ENCODE assay signal across 8 cellular contexts in genomic region chr12:66066071-66066928, GRCh38.
DNase-seq lines count a peak whose midpoint lies in the region; ATAC-seq and TF ChIP-seq lines count a peak whose summit lies in the region.

No MANE protein-coding gene starts in this region.

- intact Hi-C loops in activated CD4-positive, alpha-beta memory T cell treated with anti-CD3 and anti-CD28 coated beads for 36 hours (cut with micrococcal nuclease), result no loop called here
- intact Hi-C loops in adrenal gland (cut with DNase I), result no loop called here

- no peaks in the 10 kb centered on the region for H3K36me3 Mint-ChIP-seq in activated CD4-positive, alpha-beta memory T cell treated with anti-CD3 and anti-CD28 coated beads for 36 hours

- H2AK5ac ChIP-seq in mesenchymal stem cell (ENCODE audit: low read length, severe bottlenecking), result no peak overlapping the region

- peak overlapping the region; percentile 28 to 54 for H3K18ac ChIP-seq in mesenchymal stem cell (ENCODE audit: low read depth in 1 of 2, low read length in 2 of 2)

- 51% methylated on average over 7 of the region's 7 CpGs for WGBS in mesenchymal stem cell
- 49 to 71% (median 61%) methylated on average over 7 of the region's 7 CpGs for WGBS in adrenal gland, 4 donors

- H3K27me3 Mint-ChIP-seq in activated CD4-positive, alpha-beta memory T cell treated with anti-CD3 and anti-CD28 coated beads for 36 hours, result peaks cover 5% of the 10 kb centered on the region

- H3K23ac ChIP-seq in mesenchymal stem cell (ENCODE audit: low read length in 2 of 2), result no peak overlapping the region

- H3K9me3 Mint-ChIP-seq in activated CD4-positive, alpha-beta memory T cell treated with anti-CD3 and anti-CD28 coated beads for 36 hours, result no peaks in the 10 kb centered on the region

- no peak for TF ChIP-seq CTCF in adrenal gland (IDR thresholded peaks at IDR 0.05)

- no peak for TF ChIP-seq POLR2A in adrenal gland (IDR thresholded peaks at IDR 0.05)

- H3K79me1 ChIP-seq in mesenchymal stem cell (replicated peaks; ENCODE audit: low read length, poor library complexity, severe bottlenecking), result no peaks in the 10 kb centered on the region

- H2BK15ac ChIP-seq in mesenchymal stem cell (ENCODE audit: low read depth, poor library complexity, severe bottlenecking), result no peak overlapping the region

- H3K27ac ChIP-seq in mesenchymal stem cell (ENCODE audit: low read length, poor library complexity, severe bottlenecking), result peak overlapping the region; percentile 41
- H3K27ac ChIP-seq in adrenal gland, result no peak overlapping the region

- peak overlapping the region in 1 of 2 experiments; percentile 17 for H3K4ac ChIP-seq in mesenchymal stem cell (ENCODE audit: low read depth in 1 of 2, low read length in 2 of 2)

- peak overlapping the region; percentile 6 for H3K4me2 ChIP-seq in mesenchymal stem cell (ENCODE audit: low read length, poor library complexity, severe bottlenecking)

- peaks cover 12% of the 10 kb centered on the region for H3K4me1 Mint-ChIP-seq in activated CD4-positive, alpha-beta memory T cell treated with anti-CD3 and anti-CD28 coated beads for 36 hours (ENCODE audit: low read depth)

- DNase-seq in COLO829 (ENCODE audit: low spot score) (peak; percentile 4), RPMI7951 (ENCODE audit: low read depth) (peak; percentile 93), mesenchymal stem cell (peak; percentile 69), adrenal gland (no peak)
- no peak for DNase-seq in activated CD4-positive, alpha-beta memory T cell treated with anti-CD3 and anti-CD28 coated beads for 36 hours

- H3K27ac Mint-ChIP-seq in activated CD4-positive, alpha-beta memory T cell treated with anti-CD3 and anti-CD28 coated beads for 36 hours, result no peak overlapping the region

- H4K8ac ChIP-seq in mesenchymal stem cell (ENCODE audit: low read length), result peak overlapping the region; percentile 85

- H4K91ac ChIP-seq in mesenchymal stem cell (ENCODE audit: low read length), result no peak overlapping the region

- H3K9me3 ChIP-seq in mesenchymal stem cell (ENCODE audit: control insufficient read depth, low read length) (no peaks in the 10 kb centered on the region), adrenal gland (replicated peaks in 1 of 3) (no peaks in the 10 kb centered on the region)

- H3K4me1 ChIP-seq in mesenchymal stem cell (ENCODE audit: control insufficient read depth, insufficient read depth, low read depth, low read length) (peaks cover 9% of the 10 kb centered on the region), adrenal gland (replicated peaks in 1 of 2) (no peaks in the 10 kb centered on the region)

- H3K4me3 ChIP-seq in mesenchymal stem cell (ENCODE audit: insufficient read depth in 1 of 2, low read depth in 1 of 2, low read length in 2 of 2) (no peak overlapping the region), adrenal gland (no peak overlapping the region)

- H2BK120ac ChIP-seq in mesenchymal stem cell (ENCODE audit: low read depth, low read length), result no peak overlapping the region

- H2BK5ac ChIP-seq in mesenchymal stem cell (ENCODE audit: low read depth, low read length, poor library complexity, severe bottlenecking), result no peak overlapping the region

- peak overlapping the region; percentile 68 to 84 for H2BK12ac ChIP-seq in mesenchymal stem cell (ENCODE audit: low read length in 2 of 2)

- H3K27me3 ChIP-seq in mesenchymal stem cell (ENCODE audit: control insufficient read depth in 1 of 2, insufficient read depth in 1 of 2, low read length in 2 of 2) (no peaks in the 10 kb centered on the region), adrenal gland (no peaks in the 10 kb centered on the region)

- no peak overlapping the region for H3K4me3 Mint-ChIP-seq in activated CD4-positive, alpha-beta memory T cell treated with anti-CD3 and anti-CD28 coated beads for 36 hours

- H2AFZ ChIP-seq in mesenchymal stem cell (ENCODE audit: low read depth, low read length), result no peak overlapping the region

- no peak overlapping the region for H3K14ac ChIP-seq in mesenchymal stem cell (ENCODE audit: low read length in 2 of 2)

- CTCF ChIA-PET in activated CD4-positive, alpha-beta memory T cell treated with anti-CD3 and anti-CD28 coated beads for 36 hours (lab: Charles Lee), result no interaction called here

- ATAC-seq in GM19328 (IDR thresholded peaks at IDR 0.05; ENCODE audit: unreplicated experiment) (peak; percentile 54), HG03139 (IDR thresholded peaks at IDR 0.05; ENCODE audit: unreplicated experiment) (peak; percentile 85), HG03045 (IDR thresholded peaks at IDR 0.05; ENCODE audit: unreplicated experiment) (no peak)

- H3K9ac ChIP-seq in mesenchymal stem cell (ENCODE audit: low read length), result no peak overlapping the region

- POLR2A ChIA-PET in activated CD4-positive, alpha-beta memory T cell treated with anti-CD3 and anti-CD28 coated beads for 36 hours (lab: Charles Lee), result no interaction called here

- H3K36me3 ChIP-seq in mesenchymal stem cell (ENCODE audit: control insufficient read depth in 1 of 2, insufficient read depth in 2 of 2, low read depth in 1 of 2, low read length in 2 of 2), result no peaks in the 10 kb centered on the region
- no peaks in the 10 kb centered on the region for H3K36me3 ChIP-seq in adrenal gland (replicated peaks in 1 of 2)

Comparison
In these comparisons a context has a peak if more than half of its experiments do, and no peak if none do; other contexts are left out.
1. DNase-seq: peak in COLO829 (single experiment), RPMI7951 (single experiment) and mesenchymal stem cell (single experiment); none in activated CD4-positive, alpha-beta memory T cell treated with anti-CD3 and anti-CD28 coated beads for 36 hours (single experiment) and adrenal gland (0 of 7).